ENCODE assay signal across 8 cellular contexts in genomic region chr9:121634800-121635261, GRCh38. TPM values are rescaled to one million over a fixed set of nuclear protein-coding genes. Genes with fewer than 3 reads are reported as not detected.
DNase-seq lines count a peak whose midpoint lies in the region; ATAC-seq and TF ChIP-seq lines count a peak whose summit lies in the region.

No MANE protein-coding gene starts in this region.

- POLR2A ChIA-PET in Panc1 (lab: Charles Lee) = no interaction called here

- no peak overlapping the region for H3K27ac ChIP-seq in Panc1 (ENCODE audit: low read length)

- H3K9me3 ChIP-seq in Panc1 (ENCODE audit: control insufficient read depth, insufficient read depth, low read depth, low read length) = no peaks in the 10 kb centered on the region

- DNase-seq in Panc1 (ENCODE audit: low read depth, low spot score) = no peak
- no peak for DNase-seq in fibroblast of villous mesenchyme (ENCODE audit: low read depth)
- DNase-seq in retinal pigment epithelial cell (ENCODE audit: low read depth) = no peak

- no peaks in the 10 kb centered on the region for H3K27me3 ChIP-seq in Panc1 (ENCODE audit: control insufficient read depth, insufficient read depth, low read length)

- H3K4me3 ChIP-seq in Panc1 (ENCODE audit: low read depth in 2 of 2, low read length in 2 of 2) (no peak overlapping the region), fibroblast of villous mesenchyme (ENCODE audit: low read depth, low read length) (no peak overlapping the region), retinal pigment epithelial cell (ENCODE audit: low read length) (no peak overlapping the region)

- peak; percentile 88 for ATAC-seq in Panc1
- ATAC-seq in HG02870 (IDR thresholded peaks at IDR 0.05; ENCODE audit: unreplicated experiment) = no peak
- no peak for ATAC-seq in GM19395 (IDR thresholded peaks at IDR 0.05; ENCODE audit: unreplicated experiment)
- ATAC-seq in HG02938 (IDR thresholded peaks at IDR 0.05; ENCODE audit: unreplicated experiment) = no peak
- no peak for ATAC-seq in GM21381 (IDR thresholded peaks at IDR 0.05; ENCODE audit: unreplicated experiment)

- no TSS peak for BruUV-seq in Panc1 (replicated peaks; lab: Mats Ljungman, UMichigan)

- CTCF ChIA-PET in Panc1 (lab: Charles Lee) = no interaction called here

- H3K4me1 ChIP-seq in Panc1 (ENCODE audit: control insufficient read depth, insufficient read depth, low read length) = no peaks in the 10 kb centered on the region

- no peaks in the 10 kb centered on the region for H3K36me3 ChIP-seq in Panc1 (ENCODE audit: control insufficient read depth, insufficient read depth, low read length)

- TF ChIP-seq CTCF in GM12872 (IDR thresholded peaks at IDR 0.05; ENCODE audit: insufficient read depth, low read depth, low read length) (peak; percentile 52), Panc1 (IDR thresholded peaks at IDR 0.05) (peak; percentile 82), fibroblast of villous mesenchyme (IDR thresholded peaks at IDR 0.05; ENCODE audit: insufficient read depth, low read depth, low read length) (peak; percentile 53), retinal pigment epithelial cell (conservative IDR thresholded peaks at IDR 0.05; ENCODE audit: low read depth, low read length) (peak; percentile 61)

- in situ Hi-C loops in Panc1 (cut with HindIII; ENCODE audit: low pct_unique_long_range_greater_than_20kb, low sequenced_read_pairs) = no loop called here

- intact Hi-C loops in Panc1 (cut with micrococcal nuclease; ENCODE audit: unreplicated experiment) = loop anchor here (10.0 kb wide), 1 partner anchor 360 kb away; no protein-coding TSS in a partner anchor

RNA-seq across cellular contexts. Expression of gene DAB2IP, which starts 16.6 kb away (rescaled TPM):
- total RNA-seq in Panc1 (2021; ENCODE audit: unreplicated experiment) (18.4 TPM), fibroblast of villous mesenchyme (36.4 and 47.9 TPM in 2 replicates)
- polyA plus RNA-seq in Panc1 (2012; ENCODE audit: insufficient read length) = 19.3 TPM
